Comparison of ENCODE assay signal across 16 cellular contexts in the genomic region with DNA sequence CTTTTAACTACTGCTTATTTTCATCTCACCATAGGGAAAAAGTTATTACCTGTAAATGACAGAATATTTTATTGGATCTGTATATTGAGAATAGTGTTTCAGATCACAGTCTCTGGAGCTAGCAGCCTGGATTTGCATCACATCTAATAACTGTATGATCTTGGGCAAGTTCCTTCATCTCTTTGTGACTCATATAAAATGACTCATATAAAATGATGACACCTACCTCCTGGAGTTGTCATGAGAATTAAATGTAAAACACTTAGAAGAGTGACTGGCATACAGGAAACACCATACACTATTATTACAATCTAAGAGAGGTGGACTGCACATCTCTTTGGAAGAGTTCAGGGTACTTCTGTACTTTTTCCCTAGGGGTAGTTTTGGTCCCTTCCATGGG.
DNase-seq lines count a peak whose midpoint lies in the region; ATAC-seq and TF ChIP-seq lines count a peak whose summit lies in the region.
"Had no signal": no experiment of that assay in that cellular context is flagged by ENCODE, and none has a peak within 500 bp of the region (broad histone marks: within the 10 kb centered on the region; RNA-seq: fewer than 3 reads in every experiment).

No MANE protein-coding gene starts in this region.

- ATAC-seq in left colon, result peak; percentile 25
- ATAC-seq: heart left ventricle, K562 had no signal

- in situ Hi-C loops in astrocyte of the spinal cord (cut with HindIII; ENCODE audit: low sequenced_read_pairs), result no loop called here

- H3K4me3 Mint-ChIP-seq in type B pancreatic cell, result no peak overlapping the region

- intact Hi-C loops in left colon (cut with DNase I, micrococcal nuclease), result no loop called here

- no peaks in the 10 kb centered on the region for H3K27me3 Mint-ChIP-seq in type B pancreatic cell

- H3K4me3 ChIP-seq in astrocyte of the spinal cord (ENCODE audit: low read depth, low read length), result no peak overlapping the region
- H3K4me3 ChIP-seq: heart left ventricle, K562, smooth muscle cell had no signal

- no peaks in the 10 kb centered on the region for H3K36me3 Mint-ChIP-seq in type B pancreatic cell
- H3K36me3 Mint-ChIP-seq: activated naive CD4-positive, alpha-beta T cell treated with anti-CD3 and anti-CD28 coated beads, Interleukin-2, amount 50 U/mL, for 72 hours had no signal

- DNase-seq in DMS53 treated with DMSO at 0.1 percent for 48 hours (lab: John Stamatoyannopoulos, UW; ENCODE audit: unreplicated experiment) (peak; percentile 63), HS-5 (ENCODE audit: low read depth) (peak; percentile 40), astrocyte of the spinal cord (ENCODE audit: low read depth, low spot score) (peak; percentile 63), left colon (no peak), type B pancreatic cell (ENCODE audit: extremely low spot score, unreplicated experiment) (no peak), NCI-H524 treated with DMSO at 0.1 percent for 48 hours (lab: John Stamatoyannopoulos, UW) (no peak), foreskin melanocyte (no peak)
- DNase-seq in central memory CD4-positive, alpha-beta T cell, result no peak
- DNase-seq: activated CD4-positive, alpha-beta T cell treated with anti-CD3 and anti-CD28 coated beads, Interleukin-2, amount 50 U/mL, for 48 hours; cortex of kidney; heart left ventricle; NCI-H2081; T-helper 2 cell had no signal

- TF ChIP-seq CTCF in astrocyte of the spinal cord (IDR thresholded peaks at IDR 0.05; ENCODE audit: low read depth, low read length) (no peak), type B pancreatic cell (conservative IDR thresholded peaks at IDR 0.05) (no peak)

- peaks cover 4% of the 10 kb centered on the region for H3K9me3 Mint-ChIP-seq in type B pancreatic cell

- H3K4me1 Mint-ChIP-seq in type B pancreatic cell (ENCODE audit: unreplicated experiment), result peaks cover 6% of the 10 kb centered on the region

- H3K27ac Mint-ChIP-seq in type B pancreatic cell, result no peak overlapping the region
- H3K27ac Mint-ChIP-seq: activated naive CD4-positive, alpha-beta T cell treated with anti-CD3 and anti-CD28 coated beads, Interleukin-2, amount 50 U/mL, for 72 hours had no signal

Comparison
In these comparisons a context has a peak if more than half of its experiments do, and no peak if none do; other contexts are left out.
1. DNase-seq: peak in DMS53 treated with DMSO at 0.1 percent for 48 hours (single experiment), HS-5 (single experiment) and astrocyte of the spinal cord (single experiment); none in left colon (0 of 2), type B pancreatic cell (single experiment), NCI-H524 treated with DMSO at 0.1 percent for 48 hours (single experiment), foreskin melanocyte (single experiment) and central memory CD4-positive, alpha-beta T cell (single experiment).